In the genomic region with DNA sequence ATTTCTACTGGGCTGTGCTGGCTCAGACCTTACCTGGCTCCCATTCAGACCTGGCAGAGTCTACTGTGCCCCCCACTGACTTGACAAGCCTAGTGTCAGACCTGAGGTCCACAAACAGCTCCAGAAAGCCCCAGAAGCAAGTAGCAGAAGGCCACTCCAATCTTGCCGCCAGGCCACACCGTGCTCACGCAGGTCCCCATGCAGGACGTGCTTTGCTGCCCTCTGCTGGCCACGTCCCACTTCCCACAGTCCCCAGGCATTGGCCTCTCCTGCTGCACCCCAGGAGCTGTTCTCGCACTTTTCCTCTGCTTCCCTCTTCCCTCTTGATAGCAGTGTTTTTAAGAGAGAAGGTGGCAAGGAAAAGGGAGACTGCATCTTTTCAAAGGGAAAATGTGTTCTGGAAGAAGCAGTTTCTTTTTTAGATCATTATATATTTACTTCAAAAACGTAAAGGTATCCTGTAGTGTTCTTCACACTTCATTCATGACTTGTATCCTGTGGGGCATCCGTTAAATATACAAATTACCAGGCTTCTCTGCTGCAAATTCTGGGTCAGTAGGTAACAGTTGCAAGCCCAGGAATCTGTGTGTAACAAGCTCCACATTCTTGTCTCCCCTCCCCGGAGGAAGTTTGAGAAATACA, we compare ENCODE assay signal across 8 cellular contexts.
DNase-seq lines count a peak whose midpoint lies in the region; ATAC-seq, FAIRE-seq and TF ChIP-seq lines count a peak whose summit lies in the region.

No MANE protein-coding gene starts in this region.

- no peaks in the 10 kb centered on the region for H4K20me1 ChIP-seq in OCI-LY1 (ENCODE audit: insufficient read depth, low read length)

- TF ChIP-seq CTCF in OCI-LY1 (IDR thresholded peaks at IDR 0.05; ENCODE audit: low read length), result peak; percentile 84

- H3K27ac Mint-ChIP-seq in naive thymus-derived CD4-positive, alpha-beta T cell, result no peak overlapping the region
- H3K27ac Mint-ChIP-seq in stimulated activated effector memory CD8-positive, alpha-beta T cell treated with anti-CD3 and anti-CD28 coated beads, Interleukin-12 subunit alpha, Interleukin-12 subunit beta, amount 100 ng/mL, for 72 hours, result no peak overlapping the region

- H3K4me1 ChIP-seq in OCI-LY1 (ENCODE audit: insufficient read depth, low read length, severe bottlenecking), result no peaks in the 10 kb centered on the region
- peaks cover 0 to 6% of the 10 kb centered on the region in 2 donors for H3K4me1 ChIP-seq in naive thymus-derived CD4-positive, alpha-beta T cell (ENCODE audit: control insufficient read depth in 2 of 2, insufficient read depth in 2 of 2, low read length in 2 of 2)

- H3K4me2 ChIP-seq in OCI-LY1 (ENCODE audit: low read length), result no peak overlapping the region

- CTCF ChIA-PET in naive thymus-derived CD4-positive, alpha-beta T cell (lab: Charles Lee), result interaction anchor here (0.6 to 0.7 kb wide), 2 partner anchors 478 to 671 kb away, joined by 3 read pairs; no protein-coding TSS in a partner anchor

- H3K4me1 Mint-ChIP-seq in naive thymus-derived CD4-positive, alpha-beta T cell, result peaks cover 0 to 4% (median 0%) of the 10 kb centered on the region in 7 donors
- H3K4me1 Mint-ChIP-seq in stimulated activated effector memory CD8-positive, alpha-beta T cell treated with anti-CD3 and anti-CD28 coated beads, Interleukin-12 subunit alpha, Interleukin-12 subunit beta, amount 100 ng/mL, for 72 hours, result peaks cover 6% of the 10 kb centered on the region

- H3K4me3 Mint-ChIP-seq in naive thymus-derived CD4-positive, alpha-beta T cell, result peak overlapping the region in 1 of 10 donors; percentile 59
- no peak overlapping the region for H3K4me3 Mint-ChIP-seq in stimulated activated effector memory CD8-positive, alpha-beta T cell treated with anti-CD3 and anti-CD28 coated beads, Interleukin-12 subunit alpha, Interleukin-12 subunit beta, amount 100 ng/mL, for 72 hours

- H3K9me2 ChIP-seq in OCI-LY1 (ENCODE audit: low read depth, low read length), result no peaks in the 10 kb centered on the region

- no peak for TF ChIP-seq POLR2A in erythroblast (IDR thresholded peaks at IDR 0.05; ENCODE audit: low read length)

- intact Hi-C loops in naive thymus-derived CD4-positive, alpha-beta T cell (cut with micrococcal nuclease), result no loop called here

- no peaks in the 10 kb centered on the region for H3K9me3 ChIP-seq in OCI-LY1 (ENCODE audit: low read length)
- H3K9me3 ChIP-seq in naive thymus-derived CD4-positive, alpha-beta T cell (ENCODE audit: control insufficient read depth in 2 of 3, low read length in 3 of 3), result no peaks in the 10 kb centered on the region

- H3K27me3 Mint-ChIP-seq in naive thymus-derived CD4-positive, alpha-beta T cell, result peaks cover 0 to 12% (median 0%) of the 10 kb centered on the region in 5 donors

- no peak overlapping the region for H2AFZ ChIP-seq in OCI-LY1 (ENCODE audit: low read length)

- ATAC-seq in GM21528 (IDR thresholded peaks at IDR 0.05; ENCODE audit: low FRiP score, unreplicated experiment), result peak; percentile 99
- ATAC-seq in naive thymus-derived CD4-positive, alpha-beta T cell, result peak; percentile 95
- peak; percentile 96 for ATAC-seq in stimulated activated effector memory CD8-positive, alpha-beta T cell treated with anti-CD3 and anti-CD28 coated beads, Interleukin-12 subunit alpha, Interleukin-12 subunit beta, amount 100 ng/mL, for 72 hours

- no peaks in the 10 kb centered on the region for H3F3A ChIP-seq in OCI-LY1 (ENCODE audit: insufficient read depth, low read length)

- H3K4me3 ChIP-seq in OCI-LY1 (ENCODE audit: low read depth, low read length, poor library complexity, severe bottlenecking), result no peak overlapping the region
- H3K4me3 ChIP-seq in naive thymus-derived CD4-positive, alpha-beta T cell (ENCODE audit: low read length), result no peak overlapping the region

- FAIRE-seq in HTR-8/SVneo (lab: Jason Lieb, UNC), result peak; percentile 94

- no peaks in the 10 kb centered on the region for H3K36me3 Mint-ChIP-seq in naive thymus-derived CD4-positive, alpha-beta T cell
- no peaks in the 10 kb centered on the region for H3K36me3 Mint-ChIP-seq in stimulated activated effector memory CD8-positive, alpha-beta T cell treated with anti-CD3 and anti-CD28 coated beads, Interleukin-12 subunit alpha, Interleukin-12 subunit beta, amount 100 ng/mL, for 72 hours

- H3K36me3 ChIP-seq in OCI-LY1 (ENCODE audit: insufficient read depth, low read length), result no peaks in the 10 kb centered on the region
- H3K36me3 ChIP-seq in naive thymus-derived CD4-positive, alpha-beta T cell (ENCODE audit: control insufficient read depth in 2 of 3, insufficient read depth in 3 of 3, low read length in 3 of 3), result no peaks in the 10 kb centered on the region

- no peak overlapping the region for H3K9ac ChIP-seq in OCI-LY1 (ENCODE audit: low read length)

- no peaks in the 10 kb centered on the region for H3K9me3 Mint-ChIP-seq in naive thymus-derived CD4-positive, alpha-beta T cell
- no peaks in the 10 kb centered on the region for H3K9me3 Mint-ChIP-seq in stimulated activated effector memory CD8-positive, alpha-beta T cell treated with anti-CD3 and anti-CD28 coated beads, Interleukin-12 subunit alpha, Interleukin-12 subunit beta, amount 100 ng/mL, for 72 hours

- H3K27ac ChIP-seq in OCI-LY1 (ENCODE audit: low read depth, low read length, poor library complexity, severe bottlenecking), result no peak overlapping the region
- H3K27ac ChIP-seq in naive thymus-derived CD4-positive, alpha-beta T cell (ENCODE audit: low read depth, low read length), result no peak overlapping the region

- DNase-seq in DMS53 treated with DMSO at 0.1 percent for 48 hours (lab: John Stamatoyannopoulos, UW; ENCODE audit: unreplicated experiment), result peak; percentile 53
- DNase-seq in HTR-8/SVneo (ENCODE audit: insufficient read length, low spot score), result peak; percentile 89
- peak; percentile 92 for DNase-seq in activated CD8-positive, alpha-beta memory T cell treated with anti-CD3 and anti-CD28 coated beads, Interleukin-2, amount 50 U/mL, for 48 hours
- DNase-seq in erythroblast (lab: John Stamatoyannopoulos, UW), result peak; percentile 70 to 82
- DNase-seq in naive thymus-derived CD4-positive, alpha-beta T cell, result peak; percentile 35 to 77 (median 64)
- DNase-seq in stimulated activated effector memory CD8-positive, alpha-beta T cell treated with anti-CD3 and anti-CD28 coated beads, Interleukin-12 subunit alpha, Interleukin-12 subunit beta, amount 100 ng/mL, for 72 hours (ENCODE audit: low spot score in 2 of 2), result peak; percentile 77 to 88

- no peaks in the 10 kb centered on the region for H3K79me2 ChIP-seq in OCI-LY1 (ENCODE audit: insufficient read depth, low read length)

- POLR2A ChIA-PET in naive thymus-derived CD4-positive, alpha-beta T cell (lab: Charles Lee), result no interaction called here

- peaks cover 9% of the 10 kb centered on the region for H3K27me3 ChIP-seq in OCI-LY1 (ENCODE audit: insufficient read depth, low read length)
- H3K27me3 ChIP-seq in naive thymus-derived CD4-positive, alpha-beta T cell (ENCODE audit: control insufficient read depth in 2 of 2, insufficient read depth in 2 of 2, low read length in 2 of 2), result no peaks in the 10 kb centered on the region
